Comparison of ENCODE assay signal across 8 cellular contexts in the genomic region with DNA sequence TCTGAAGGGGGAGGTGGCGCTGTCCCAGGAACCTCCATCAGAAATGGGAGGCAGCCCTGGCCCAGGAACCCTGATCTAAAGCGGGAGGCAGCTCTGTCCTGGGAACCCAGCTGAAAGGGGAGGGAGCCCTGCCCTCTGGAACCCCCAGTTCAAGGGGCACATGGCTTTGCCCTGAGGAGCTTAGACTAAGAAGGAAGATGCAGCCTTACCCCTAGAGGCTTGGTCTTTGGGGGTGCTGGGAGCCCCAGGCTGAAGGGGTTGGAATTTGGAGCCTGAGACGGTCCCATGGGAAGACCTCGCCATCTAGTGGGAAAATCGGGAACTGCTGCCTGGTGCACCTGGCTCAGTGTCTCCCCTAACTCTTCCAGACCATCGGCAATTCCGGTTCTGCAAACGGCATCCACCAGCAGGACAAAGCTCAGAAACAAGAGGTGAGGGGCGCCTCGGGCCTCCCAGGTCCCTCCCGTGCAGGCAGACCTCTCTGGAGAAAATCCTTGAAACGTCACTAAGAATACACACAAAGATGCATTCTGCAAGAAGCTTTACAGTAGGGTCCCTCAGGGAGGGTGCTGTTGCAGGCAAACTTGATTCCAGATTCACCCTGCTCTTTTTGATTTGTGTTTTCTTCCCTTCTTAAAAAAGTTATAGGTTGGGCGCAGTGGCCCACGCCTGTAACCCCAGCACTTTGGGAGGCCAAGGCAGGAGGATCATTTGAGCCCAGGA. TPM values are rescaled to one million over a fixed set of nuclear protein-coding genes. Genes with fewer than 3 reads are reported as not detected.
DNase-seq lines count a peak whose midpoint lies in the region; ATAC-seq and TF ChIP-seq lines count a peak whose summit lies in the region.

No MANE protein-coding gene starts in this region.

- peak; percentile 54 for ATAC-seq in stimulated activated naive CD8-positive, alpha-beta T cell treated with anti-CD3 and anti-CD28 coated beads, Interleukin-15, Interleukin-2, amounts not matched to agents 100 U/mL and 50 U/mL, for 24 hours
- no peak for ATAC-seq in HG02885 (IDR thresholded peaks at IDR 0.05; ENCODE audit: poor library complexity, unreplicated experiment)

- peaks cover 9% of the 10 kb centered on the region for H3K4me1 Mint-ChIP-seq in nephron progenitor cell

- H3K9me3 ChIP-seq in NT2/D1 (ENCODE audit: insufficient read depth, low read length): no peaks in the 10 kb centered on the region
- H3K9me3 ChIP-seq in esophagus muscularis mucosa: no peaks in the 10 kb centered on the region

- no peak for TF ChIP-seq EP300 in esophagus muscularis mucosa (IDR thresholded peaks at IDR 0.05)

- peaks cover 12% of the 10 kb centered on the region for H3K27me3 Mint-ChIP-seq in nephron progenitor cell (ENCODE audit: low read depth, poor library complexity)

- H3K4me1 ChIP-seq in NT2/D1 (ENCODE audit: insufficient read depth, insufficient read length): no peaks in the 10 kb centered on the region
- H3K4me1 ChIP-seq in esophagus muscularis mucosa: no peaks in the 10 kb centered on the region

- H3K4me3 ChIP-seq in H7 (ENCODE audit: insufficient read depth, low read depth, low read length): no peak overlapping the region
- H3K4me3 ChIP-seq in NT2/D1 (ENCODE audit: insufficient read length, low read depth): no peak overlapping the region
- no peak overlapping the region for H3K4me3 ChIP-seq in esophagus muscularis mucosa

- H3K36me3 ChIP-seq in H7 (replicated peaks; ENCODE audit: control insufficient read depth, insufficient read depth, low read length) (peaks cover 22% of the 10 kb centered on the region), NT2/D1 (ENCODE audit: insufficient read depth, insufficient read length, low read length) (peaks cover 48% of the 10 kb centered on the region), esophagus muscularis mucosa (peaks cover 16 to 77% (median 58%) of the 10 kb centered on the region in 4 donors)

- no peaks in the 10 kb centered on the region for H3K27me3 ChIP-seq in H7 (ENCODE audit: control insufficient read depth, insufficient read depth, low read length)
- H3K27me3 ChIP-seq in NT2/D1 (ENCODE audit: insufficient read depth, insufficient read length): no peaks in the 10 kb centered on the region
- no peaks in the 10 kb centered on the region for H3K27me3 ChIP-seq in esophagus muscularis mucosa

- TF ChIP-seq CTCF in esophagus muscularis mucosa (IDR thresholded peaks at IDR 0.05) (peak in 2 of 3 experiments; percentile 95 to 97), nephron progenitor cell (IDR thresholded peaks at IDR 0.05) (peak; percentile 98)

- no peaks in the 10 kb centered on the region for H3K9me3 Mint-ChIP-seq in nephron progenitor cell

- intact Hi-C loops in esophagus muscularis mucosa (cut with DNase I): loop anchor here (2.0 to 5.0 kb wide), 2 partner anchors 194 to 329 kb away; no protein-coding TSS in a partner anchor

- WGBS in esophagus muscularis mucosa: 48% methylated on average over 11 of the region's 14 CpGs

- H3K9ac ChIP-seq in NT2/D1 (ENCODE audit: insufficient read length, low read depth): peak overlapping the region; percentile 61

- DNase-seq in C1 segment of cervical spinal cord (lab: John Stamatoyannopoulos, UW): peak in 10 of 14 donors; percentile 7 to 56 (median 24)
- DNase-seq in H7: peak; percentile 93
- DNase-seq in NT2/D1 (ENCODE audit: low read depth, low spot score): peak; percentile 71
- peak; percentile 73 for DNase-seq in activated T-cell treated with anti-CD3 and anti-CD28 coated beads for 1 hour (ENCODE audit: low read depth)
- no peak for DNase-seq in esophagus muscularis mucosa (ENCODE audit: extremely low spot score)
- DNase-seq in nephron progenitor cell: peak; percentile 84
- DNase-seq in stimulated activated naive CD8-positive, alpha-beta T cell treated with anti-CD3 and anti-CD28 coated beads, Interleukin-15, Interleukin-2, amounts not matched to agents 100 U/mL and 50 U/mL, for 24 hours: peak; percentile 80

- TF ChIP-seq POLR2A in esophagus muscularis mucosa (IDR thresholded peaks at IDR 0.05; ENCODE audit: low read depth): no peak

- no peak overlapping the region for H3K27ac Mint-ChIP-seq in nephron progenitor cell

- no peak overlapping the region for H3K27ac ChIP-seq in esophagus muscularis mucosa (replicated peaks in 1 of 4)

- peaks cover 16% of the 10 kb centered on the region for H3K36me3 Mint-ChIP-seq in nephron progenitor cell (ENCODE audit: low read depth)

- no peak overlapping the region for H3K4me3 Mint-ChIP-seq in nephron progenitor cell

RNA-seq across cellular contexts. Expression of gene GTF2IRD1, which starts 52.4 kb away (rescaled TPM):
- 19.6 and 21.1 TPM in 2 replicates for total RNA-seq in H7 (2014; rRNA removed; shearing (Covaris generic))
- 10 to 100 TPM; 20.8 to 24.0 (median 22.0) TPM for total RNA-seq in esophagus muscularis mucosa
